1 cellular context compared by ENCODE assay signal in genomic region chr2:217208867-217209266, GRCh38.
TF ChIP-seq lines count a peak whose summit lies in the region.

No MANE protein-coding gene starts in this region.

TF ChIP-seq in GM23338, 12 proteins besides CTCF, POLR2A, EP300 and RAD21:
- TF ChIP-seq ZNF462 (CRISPR knock-in tag; IDR thresholded peaks at IDR 0.05) (no peak), NANOG (IDR thresholded peaks at IDR 0.05; ENCODE audit: borderline replicate concordance) (no peak), EZH2phosphoT487 (IDR thresholded peaks at IDR 0.05; ENCODE audit: unreplicated experiment) (no peak), EZH2 (IDR thresholded peaks at IDR 0.05; ENCODE audit: low read depth, unreplicated experiment) (no peak), ZNF331 (CRISPR knock-in tag; IDR thresholded peaks at IDR 0.05; ENCODE audit: low read depth) (no peak), CREB1 (CRISPR knock-in tag; IDR thresholded peaks at IDR 0.05; ENCODE audit: low read depth) (no peak)
